In the genomic region with DNA sequence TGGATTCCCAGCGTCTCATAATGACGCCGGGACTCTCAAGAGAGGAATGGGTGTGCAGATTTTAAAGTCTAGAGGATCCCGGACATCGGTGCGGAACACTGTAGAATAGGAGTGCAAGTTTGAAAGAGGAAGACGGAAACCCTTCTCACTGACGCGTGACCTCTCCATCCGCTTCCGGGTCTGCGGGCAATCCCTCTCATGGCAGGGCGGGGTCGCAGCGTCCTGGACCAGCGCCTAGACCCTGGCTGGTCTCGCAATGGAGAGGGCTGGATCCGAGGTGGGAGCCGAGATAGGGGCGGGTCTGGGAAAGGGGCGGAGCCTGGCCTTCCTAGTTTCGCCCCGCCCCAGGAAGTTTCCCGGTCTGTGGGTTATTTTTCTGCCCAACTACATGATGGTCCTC, we compare ENCODE assay signal across 10 cellular contexts. TPM values are rescaled to one million over a fixed set of nuclear protein-coding genes. Genes with fewer than 3 reads are reported as not detected.
DNase-seq lines count a peak whose midpoint lies in the region; ATAC-seq and TF ChIP-seq lines count a peak whose summit lies in the region.
"Had no signal": no experiment of that assay in that cellular context is flagged by ENCODE, and none has a peak within 500 bp of the region (broad histone marks: within the 10 kb centered on the region; RNA-seq: fewer than 3 reads in every experiment).

No MANE protein-coding gene starts in this region.

- TF ChIP-seq CTCF in adrenal gland (IDR thresholded peaks at IDR 0.05) (no peak), thoracic aorta (IDR thresholded peaks at IDR 0.05) (no peak)

- WGBS in adrenal gland, 4 donors, result 18 to 27% (median 24%) methylated on average over 24 of the region's 24 CpGs

- H3K4me1 Mint-ChIP-seq in activated CD8-positive, alpha-beta memory T cell treated with anti-CD3 and anti-CD28 coated beads, Interleukin-2, amount 10 ng/mL, durations not matched to agents 7 days and 5 days, result peaks cover 6% of the 10 kb centered on the region

- H3K27ac ChIP-seq in adrenal gland (no peak overlapping the region), thoracic aorta (no peak overlapping the region)
- H3K27ac ChIP-seq: BLaER1, SK-N-MC had no signal

- no peak for ATAC-seq in activated CD8-positive, alpha-beta memory T cell treated with anti-CD3 and anti-CD28 coated beads, Interleukin-2, amount 10 ng/mL, durations not matched to agents 7 days and 5 days
- ATAC-seq in thoracic aorta (ENCODE audit: insufficient number of reproducible peaks, low FRiP score, low read depth), result no peak
- no peak for ATAC-seq in HG03439 (IDR thresholded peaks at IDR 0.05; ENCODE audit: unreplicated experiment)

- peaks cover 11% of the 10 kb centered on the region for H3K36me3 Mint-ChIP-seq in activated CD8-positive, alpha-beta memory T cell treated with anti-CD3 and anti-CD28 coated beads, Interleukin-2, amount 10 ng/mL, durations not matched to agents 7 days and 5 days

- peak overlapping the region; percentile 9 for H3K4me3 Mint-ChIP-seq in activated CD8-positive, alpha-beta memory T cell treated with anti-CD3 and anti-CD28 coated beads, Interleukin-2, amount 10 ng/mL, durations not matched to agents 7 days and 5 days

- H3K27me3 ChIP-seq in adrenal gland (no peaks in the 10 kb centered on the region), thoracic aorta (replicated peaks; ENCODE audit: insufficient read depth) (no peaks in the 10 kb centered on the region)
- H3K27me3 ChIP-seq: BLaER1 had no signal

- H3K4me3 ChIP-seq in adrenal gland, result peak overlapping the region in 1 of 4 donors; percentile 13
- H3K4me3 ChIP-seq in thoracic aorta, result peak overlapping the region; percentile 17
- H3K4me3 ChIP-seq: BLaER1 had no signal

- peaks cover 0 to 5% of the 10 kb centered on the region in 2 donors for H3K4me1 ChIP-seq in adrenal gland (replicated peaks in 1 of 2)
- no peaks in the 10 kb centered on the region for H3K4me1 ChIP-seq in thoracic aorta (ENCODE audit: control insufficient read depth in 1 of 2, low read depth in 2 of 2)
- H3K4me1 ChIP-seq: BLaER1 had no signal

- peaks cover 29% of the 10 kb centered on the region for H3K9me3 Mint-ChIP-seq in activated CD8-positive, alpha-beta memory T cell treated with anti-CD3 and anti-CD28 coated beads, Interleukin-2, amount 10 ng/mL, durations not matched to agents 7 days and 5 days (ENCODE audit: low read depth)

- no peaks in the 10 kb centered on the region for H3K36me3 ChIP-seq in adrenal gland (replicated peaks in 1 of 2)
- no peaks in the 10 kb centered on the region for H3K36me3 ChIP-seq in thoracic aorta
- H3K36me3 ChIP-seq: BLaER1 had no signal

- intact Hi-C loops in adrenal gland (cut with DNase I), result no loop called here

- H3K9me3 ChIP-seq in adrenal gland (replicated peaks in 1 of 3), result no peaks in the 10 kb centered on the region
- H3K9me3 ChIP-seq in thoracic aorta, result no peaks in the 10 kb centered on the region

- CTCF ChIA-PET in activated CD8-positive, alpha-beta memory T cell treated with anti-CD3 and anti-CD28 coated beads, Interleukin-2, amount 10 ng/mL, durations not matched to agents 7 days and 5 days (lab: Charles Lee), result no interaction called here

- H3K27ac Mint-ChIP-seq in activated CD8-positive, alpha-beta memory T cell treated with anti-CD3 and anti-CD28 coated beads, Interleukin-2, amount 10 ng/mL, durations not matched to agents 7 days and 5 days, result no peak overlapping the region

- H3K27me3 Mint-ChIP-seq in activated CD8-positive, alpha-beta memory T cell treated with anti-CD3 and anti-CD28 coated beads, Interleukin-2, amount 10 ng/mL, durations not matched to agents 7 days and 5 days, result no peaks in the 10 kb centered on the region

- no peak for TF ChIP-seq POLR2A in adrenal gland (IDR thresholded peaks at IDR 0.05)

- no peak for DNase-seq in activated CD8-positive, alpha-beta memory T cell treated with anti-CD3 and anti-CD28 coated beads, Interleukin-2, amount 10 ng/mL, durations not matched to agents 7 days and 5 days
- DNase-seq in activated CD8-positive, alpha-beta memory T cell treated with anti-CD3 and anti-CD28 coated beads, Interleukin-2, amount 50 U/mL, for 4 hours, result no peak
- DNase-seq in adrenal gland (peak in 6 of 7 donors; percentile 13 to 57 (median 40)), iPS-NIHi11 (ENCODE audit: low spot score) (peak; percentile 34), thoracic aorta (ENCODE audit: low spot score) (no peak), SIG-M5 (lab: John Stamatoyannopoulos, UW) (no peak), activated gamma-delta T cell (lab: John Stamatoyannopoulos, UW) (no peak)

RNA-seq across cellular contexts. Expression of a gene that starts 4.6 kb away (rescaled TPM):
- 1 to 10 TPM; 8.0 to 9.9 TPM for total RNA-seq in activated CD8-positive, alpha-beta memory T cell treated with anti-CD3 and anti-CD28 coated beads, Interleukin-2, amount 10 ng/mL, durations not matched to agents 7 days and 5 days
- total RNA-seq in adrenal gland (1 to 10 TPM; 2.9 to 6.6 (median 5.1) TPM), thoracic aorta (1 to 10 TPM; 4.2 to 7.4 TPM)
- 1 to 10 TPM; 1.5 to 5.2 (median 2.3) TPM for polyA plus RNA-seq in adrenal gland

RNA-seq across cellular contexts. Expression of a gene that starts 36.5 kb away (rescaled TPM):
- 10 to 100 TPM; 13.6 to 17.9 TPM for total RNA-seq in activated CD8-positive, alpha-beta memory T cell treated with anti-CD3 and anti-CD28 coated beads, Interleukin-2, amount 10 ng/mL, durations not matched to agents 7 days and 5 days
- 10 to 100 TPM in 4 of 8 donors, 1 to 10 TPM in 4; 3.0 to 20.7 (median 9.8) TPM for total RNA-seq in adrenal gland
- polyA plus RNA-seq in adrenal gland, result 1 to 10 TPM; 5.7 to 9.5 (median 8.2) TPM
- total RNA-seq in thoracic aorta, result 10 to 100 TPM in 1 of 2 donors, 1 to 10 TPM in 1; 4.9 to 11.4 TPM

Comparison
In these comparisons a context has a peak if more than half of its experiments do, and no peak if none do; other contexts are left out.
1. DNase-seq: peak in adrenal gland (6 of 7) and iPS-NIHi11 (single experiment); none in activated CD8-positive, alpha-beta memory T cell treated with anti-CD3 and anti-CD28 coated beads, Interleukin-2, amount 10 ng/mL, durations not matched to agents 7 days and 5 days (single experiment), activated CD8-positive, alpha-beta memory T cell treated with anti-CD3 and anti-CD28 coated beads, Interleukin-2, amount 50 U/mL, for 4 hours (single experiment), thoracic aorta (single experiment), SIG-M5 (single experiment) and activated gamma-delta T cell (single experiment).